Comparison of ENCODE assay signal across 13 cellular contexts in the genomic region with DNA sequence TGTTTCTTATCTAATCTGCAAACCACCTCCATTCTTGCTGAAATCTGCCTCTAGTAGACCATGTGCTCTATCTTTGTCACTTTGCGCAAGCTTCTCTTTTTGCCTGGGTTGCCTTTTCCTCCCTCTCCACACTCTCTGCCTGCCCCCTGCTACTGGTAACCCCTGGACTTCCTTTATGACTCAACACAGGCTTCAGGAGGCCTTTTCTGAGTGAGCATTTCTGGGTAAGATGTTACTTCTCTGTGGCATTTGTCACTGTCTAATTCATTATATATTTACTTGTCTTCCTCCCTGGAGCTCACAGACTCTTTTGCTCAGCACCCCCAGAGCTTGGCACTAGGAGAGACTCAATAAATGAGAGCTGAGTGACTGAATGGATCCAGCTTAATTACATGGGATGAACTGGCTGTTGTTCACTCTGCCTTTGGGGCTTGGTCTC. TPM values are rescaled to one million over a fixed set of nuclear protein-coding genes. Genes with fewer than 3 reads are reported as not detected.
DNase-seq lines count a peak whose midpoint lies in the region; ATAC-seq and TF ChIP-seq lines count a peak whose summit lies in the region.
"Had no signal": no experiment of that assay in that cellular context is flagged by ENCODE, and none has a peak within 500 bp of the region (broad histone marks: within the 10 kb centered on the region; RNA-seq: fewer than 3 reads in every experiment).

No MANE protein-coding gene starts in this region.

- H2BK15ac ChIP-seq in mesenchymal stem cell (ENCODE audit: low read depth, poor library complexity, severe bottlenecking) = no peak overlapping the region

- peak overlapping the region in 1 of 2 donors; percentile 0 for H3K27ac Mint-ChIP-seq in activated naive CD4-positive, alpha-beta T cell treated with anti-CD3 and anti-CD28 coated beads, Interleukin-2, amount 50 U/mL, for 72 hours
- no peak overlapping the region for H3K27ac Mint-ChIP-seq in activated naive CD8-positive, alpha-beta T cell treated with anti-CD3 and anti-CD28 coated beads, Interleukin-2, amount 50 U/mL, for 24 hours
- H3K27ac Mint-ChIP-seq in stimulated activated naive B cell treated with anti-CD40 and anti-IgM and Interleukin-4, amounts not matched to agents 10 μg/mL and 1 μg/mL and 100 μg/mL, for 72 hours = no peak overlapping the region
- no peak overlapping the region for H3K27ac Mint-ChIP-seq in chondrocyte (ENCODE audit: unreplicated experiment)
- H3K27ac Mint-ChIP-seq: H9 had no signal

- ATAC-seq in activated naive CD4-positive, alpha-beta T cell treated with anti-CD3 and anti-CD28 coated beads, Interleukin-2, amount 50 U/mL, for 72 hours = peak; percentile 76 to 90
- ATAC-seq in activated naive CD8-positive, alpha-beta T cell treated with anti-CD3 and anti-CD28 coated beads, Interleukin-2, amount 50 U/mL, for 24 hours = peak; percentile 84
- peak; percentile 50 to 70 for ATAC-seq in stimulated activated naive B cell treated with anti-CD40 and anti-IgM and Interleukin-4, amounts not matched to agents 10 μg/mL and 1 μg/mL and 100 μg/mL, for 72 hours (replicated peaks)
- no peak for ATAC-seq in GM18861 (IDR thresholded peaks at IDR 0.05; ENCODE audit: unreplicated experiment)

- no peak overlapping the region for H3K4me3 ChIP-seq in mesenchymal stem cell (ENCODE audit: insufficient read depth in 1 of 2, low read depth in 1 of 2, low read length in 2 of 2)
- H3K4me3 ChIP-seq: suprapubic skin had no signal

- H3K9me3 ChIP-seq in mesenchymal stem cell (ENCODE audit: control insufficient read depth, low read length) = no peaks in the 10 kb centered on the region
- H3K9me3 ChIP-seq: suprapubic skin had no signal

- peaks cover 14% of the 10 kb centered on the region for H3K4me1 Mint-ChIP-seq in activated naive CD8-positive, alpha-beta T cell treated with anti-CD3 and anti-CD28 coated beads, Interleukin-2, amount 50 U/mL, for 24 hours
- no peaks in the 10 kb centered on the region for H3K4me1 Mint-ChIP-seq in stimulated activated naive B cell treated with anti-CD40 and anti-IgM and Interleukin-4, amounts not matched to agents 10 μg/mL and 1 μg/mL and 100 μg/mL, for 72 hours
- H3K4me1 Mint-ChIP-seq in chondrocyte (ENCODE audit: low read depth) = peaks cover 12% of the 10 kb centered on the region

- no peak overlapping the region for H3K27ac ChIP-seq in mesenchymal stem cell (ENCODE audit: low read length, poor library complexity, severe bottlenecking)
- H3K27ac ChIP-seq: suprapubic skin had no signal

- 54% methylated on average over 1 of the region's 1 CpG for WGBS in mesenchymal stem cell

- no peak overlapping the region for H3K4me3 Mint-ChIP-seq in activated naive CD8-positive, alpha-beta T cell treated with anti-CD3 and anti-CD28 coated beads, Interleukin-2, amount 50 U/mL, for 24 hours
- H3K4me3 Mint-ChIP-seq in stimulated activated naive B cell treated with anti-CD40 and anti-IgM and Interleukin-4, amounts not matched to agents 10 μg/mL and 1 μg/mL and 100 μg/mL, for 72 hours = no peak overlapping the region
- H3K4me3 Mint-ChIP-seq in chondrocyte (ENCODE audit: unreplicated experiment) = no peak overlapping the region
- H3K4me3 Mint-ChIP-seq: H9 had no signal

- no peak overlapping the region for H2BK12ac ChIP-seq in mesenchymal stem cell (ENCODE audit: low read length in 2 of 2)

- H3K27me3 Mint-ChIP-seq in activated naive CD8-positive, alpha-beta T cell treated with anti-CD3 and anti-CD28 coated beads, Interleukin-2, amount 50 U/mL, for 24 hours = no peaks in the 10 kb centered on the region
- peaks cover 37 to 49% of the 10 kb centered on the region in 2 donors for H3K27me3 Mint-ChIP-seq in stimulated activated naive B cell treated with anti-CD40 and anti-IgM and Interleukin-4, amounts not matched to agents 10 μg/mL and 1 μg/mL and 100 μg/mL, for 72 hours
- peaks cover 35% of the 10 kb centered on the region for H3K27me3 Mint-ChIP-seq in chondrocyte (ENCODE audit: low read depth)

- no peak overlapping the region for H3K4ac ChIP-seq in mesenchymal stem cell (ENCODE audit: low read depth in 1 of 2, low read length in 2 of 2)

- no peak overlapping the region for H4K91ac ChIP-seq in mesenchymal stem cell (ENCODE audit: low read length)

- no peak overlapping the region for H3K14ac ChIP-seq in mesenchymal stem cell (ENCODE audit: low read length in 2 of 2)

- H3K9ac ChIP-seq in mesenchymal stem cell (ENCODE audit: low read length) = no peak overlapping the region

- H3K23ac ChIP-seq in mesenchymal stem cell (ENCODE audit: low read length in 2 of 2) = no peak overlapping the region

- no peak overlapping the region for H4K8ac ChIP-seq in mesenchymal stem cell (ENCODE audit: low read length)

- no peaks in the 10 kb centered on the region for H3K79me1 ChIP-seq in mesenchymal stem cell (replicated peaks; ENCODE audit: low read length, poor library complexity, severe bottlenecking)

- TF ChIP-seq CTCF in chondrocyte (IDR thresholded peaks at IDR 0.05) = no peak

- no peaks in the 10 kb centered on the region for H3K36me3 Mint-ChIP-seq in activated naive CD4-positive, alpha-beta T cell treated with anti-CD3 and anti-CD28 coated beads, Interleukin-2, amount 50 U/mL, for 72 hours
- H3K36me3 Mint-ChIP-seq in activated naive CD8-positive, alpha-beta T cell treated with anti-CD3 and anti-CD28 coated beads, Interleukin-2, amount 50 U/mL, for 24 hours (ENCODE audit: low read depth) = no peaks in the 10 kb centered on the region
- peaks cover 0 to 2% of the 10 kb centered on the region in 2 donors for H3K36me3 Mint-ChIP-seq in stimulated activated naive B cell treated with anti-CD40 and anti-IgM and Interleukin-4, amounts not matched to agents 10 μg/mL and 1 μg/mL and 100 μg/mL, for 72 hours
- H3K36me3 Mint-ChIP-seq in chondrocyte (ENCODE audit: low read depth) = no peaks in the 10 kb centered on the region

- H3K27me3 ChIP-seq in mesenchymal stem cell (ENCODE audit: control insufficient read depth in 1 of 2, insufficient read depth in 1 of 2, low read length in 2 of 2) = peaks cover 13 to 51% of the 10 kb centered on the region in 2 experiments

- no peak overlapping the region for H2BK120ac ChIP-seq in mesenchymal stem cell (ENCODE audit: low read depth, low read length)

- no peaks in the 10 kb centered on the region for H3K36me3 ChIP-seq in mesenchymal stem cell (ENCODE audit: control insufficient read depth in 1 of 2, insufficient read depth in 2 of 2, low read depth in 1 of 2, low read length in 2 of 2)
- H3K36me3 ChIP-seq: suprapubic skin had no signal

- no peak overlapping the region for H3K4me2 ChIP-seq in mesenchymal stem cell (ENCODE audit: low read length, poor library complexity, severe bottlenecking)

- no peak overlapping the region for H2BK5ac ChIP-seq in mesenchymal stem cell (ENCODE audit: low read depth, low read length, poor library complexity, severe bottlenecking)

- no peak for DNase-seq in activated naive CD4-positive, alpha-beta T cell treated with anti-CD3 and anti-CD28 coated beads, Interleukin-2, amount 50 U/mL, for 72 hours (ENCODE audit: low spot score in 2 of 2)
- DNase-seq in activated naive CD4-positive, alpha-beta T cell (lab: John Stamatoyannopoulos, UW) = no peak
- DNase-seq in NOMO-1 (lab: John Stamatoyannopoulos, UW; ENCODE audit: unreplicated experiment in 2 of 2) (peak; percentile 86 to 97), chondrocyte (ENCODE audit: low spot score) (no peak), mesenchymal stem cell (no peak)
- peak; percentile 17 for DNase-seq in activated naive CD8-positive, alpha-beta T cell treated with anti-CD3 and anti-CD28 coated beads, Interleukin-2, amount 50 U/mL, for 24 hours
- DNase-seq in stimulated activated naive B cell treated with anti-CD40 and anti-IgM and Interleukin-4, amounts not matched to agents 10 μg/mL and 1 μg/mL and 100 μg/mL, for 72 hours = no peak
- DNase-seq: H9; NCI-H1436; stimulated activated CD4-positive, alpha-beta T cell treated with anti-CD3 and anti-CD28 coated beads, Interleukin-4, amount 100 ng/mL, for 24 hours had no signal

- H3K9me3 Mint-ChIP-seq in activated naive CD4-positive, alpha-beta T cell treated with anti-CD3 and anti-CD28 coated beads, Interleukin-2, amount 50 U/mL, for 72 hours = no peaks in the 10 kb centered on the region
- no peaks in the 10 kb centered on the region for H3K9me3 Mint-ChIP-seq in activated naive CD8-positive, alpha-beta T cell treated with anti-CD3 and anti-CD28 coated beads, Interleukin-2, amount 50 U/mL, for 24 hours
- H3K9me3 Mint-ChIP-seq in stimulated activated naive B cell treated with anti-CD40 and anti-IgM and Interleukin-4, amounts not matched to agents 10 μg/mL and 1 μg/mL and 100 μg/mL, for 72 hours = peaks cover 0 to 5% of the 10 kb centered on the region in 2 donors
- peaks cover 5% of the 10 kb centered on the region for H3K9me3 Mint-ChIP-seq in chondrocyte (ENCODE audit: low read depth)
- H3K9me3 Mint-ChIP-seq: H9 had no signal

- H3K18ac ChIP-seq in mesenchymal stem cell (ENCODE audit: low read depth in 1 of 2, low read length in 2 of 2) = no peak overlapping the region

- no peak overlapping the region for H2AK5ac ChIP-seq in mesenchymal stem cell (ENCODE audit: low read length, severe bottlenecking)

- H3K4me1 ChIP-seq in mesenchymal stem cell (ENCODE audit: control insufficient read depth, insufficient read depth, low read depth, low read length) = peaks cover 12% of the 10 kb centered on the region

- no peak overlapping the region for H2AFZ ChIP-seq in mesenchymal stem cell (ENCODE audit: low read depth, low read length)

RNA-seq across cellular contexts. Expression of gene GOLGA7B, which starts 8.4 kb away (rescaled TPM):
- under 1 TPM; 0.41 to 0.88 TPM for total RNA-seq in activated naive CD4-positive, alpha-beta T cell treated with anti-CD3 and anti-CD28 coated beads, Interleukin-2, amount 50 U/mL, for 72 hours
- total RNA-seq in chondrocyte = 0.12 to 0.27 TPM (median 0.13 TPM) in 3 replicates
- not detected for polyA plus RNA-seq in mesenchymal stem cell (2013, experiment 1 of 2)
- not detected for polyA plus RNA-seq in mesenchymal stem cell (2013, experiment 2 of 2)
- total RNA-seq: glomerular endothelial cell had no signal

Comparison
In these comparisons a context has a peak if more than half of its experiments do, and no peak if none do; other contexts are left out.
1. DNase-seq: peak in NOMO-1 (2 of 2) and activated naive CD8-positive, alpha-beta T cell treated with anti-CD3 and anti-CD28 coated beads, Interleukin-2, amount 50 U/mL, for 24 hours (single experiment); none in activated naive CD4-positive, alpha-beta T cell treated with anti-CD3 and anti-CD28 coated beads, Interleukin-2, amount 50 U/mL, for 72 hours (0 of 2), activated naive CD4-positive, alpha-beta T cell (0 of 4), stimulated activated naive B cell treated with anti-CD40 and anti-IgM and Interleukin-4, amounts not matched to agents 10 μg/mL and 1 μg/mL and 100 μg/mL, for 72 hours (single experiment), chondrocyte (single experiment) and mesenchymal stem cell (single experiment).